Comparison of ENCODE assay signal across 1 cellular context in genomic region chr12:57580466-57580795, GRCh38.
TF ChIP-seq lines count a peak whose summit lies in the region.

No MANE protein-coding gene starts in this region.

TF ChIP-seq in HepG2, 621 proteins besides CTCF, POLR2A, EP300 and RAD21:
- 0 out of 2 replicates have a peak, but pooled peaks have one; percentile 50 for TF ChIP-seq ZSCAN21 (CRISPR knock-in tag; IDR thresholded peaks at IDR 0.05; ENCODE audit: borderline replicate concordance)
- TF ChIP-seq ZNF816 (CRISPR knock-in tag; IDR thresholded peaks at IDR 0.05; ENCODE audit: borderline replicate concordance), result no peak
- TF ChIP-seq ZNF670 (CRISPR knock-in tag; IDR thresholded peaks at IDR 0.05; ENCODE audit: borderline replicate concordance), result 0 out of 2 replicates have a peak, but pooled peaks have one; percentile 1
- no peak for TF ChIP-seq RFXAP (CRISPR knock-in tag; IDR thresholded peaks at IDR 0.05; ENCODE audit: borderline replicate concordance)
- 0 out of 2 replicates have a peak, but pooled peaks have one; percentile 16 for TF ChIP-seq NRL (CRISPR knock-in tag; IDR thresholded peaks at IDR 0.05; ENCODE audit: borderline replicate concordance)
- TF ChIP-seq SIX4 (CRISPR knock-in tag; IDR thresholded peaks at IDR 0.05), result no peak
- TF ChIP-seq NCOA1 (CRISPR knock-in tag; IDR thresholded peaks at IDR 0.05), result no peak
- 0 out of 2 replicates have a peak, but pooled peaks have one; percentile 24 for TF ChIP-seq ZNF331 (CRISPR knock-in tag; IDR thresholded peaks at IDR 0.05)
- TF ChIP-seq GABPA (IDR thresholded peaks at IDR 0.05; ENCODE audit: low read depth, low read length), result no peak
- no peak for TF ChIP-seq GABPA (CRISPR knock-in tag; IDR thresholded peaks at IDR 0.05; ENCODE audit: low read depth)
- TF ChIP-seq ZNF501 (CRISPR knock-in tag; IDR thresholded peaks at IDR 0.05), result peak; percentile 57; the same call in 1 of the 2 replicates
- TF ChIP-seq ZC3H4 (CRISPR knock-in tag; IDR thresholded peaks at IDR 0.05; ENCODE audit: borderline replicate concordance), result peak; percentile 23; the same call in 1 of the 2 replicates
- TF ChIP-seq HNRNPL (IDR thresholded peaks at IDR 0.05; ENCODE audit: low read depth, low read length), result 0 out of 2 replicates have a peak, but pooled peaks have one; percentile 45
- TF ChIP-seq FOSL1 (CRISPR knock-in tag; IDR thresholded peaks at IDR 0.05; ENCODE audit: borderline replicate concordance), result no peak
- no peak for TF ChIP-seq LRRFIP1 (CRISPR knock-in tag; conservative IDR thresholded peaks at IDR 0.05)
- TF ChIP-seq ZNF34 (CRISPR knock-in tag; IDR thresholded peaks at IDR 0.05; ENCODE audit: borderline replicate concordance), result peak; percentile 47; the same call in 1 of the 2 replicates
- peak; percentile 30; the same call in 1 of the 2 replicates for TF ChIP-seq MAX (IDR thresholded peaks at IDR 0.05)
- TF ChIP-seq ZIK1 (CRISPR knock-in tag; IDR thresholded peaks at IDR 0.05; ENCODE audit: borderline replicate concordance, low read depth), result 0 out of 2 replicates have a peak, but pooled peaks have one; percentile 25
- peak; percentile 39; the same call in 1 of the 2 replicates for TF ChIP-seq TERF1 (CRISPR knock-in tag; IDR thresholded peaks at IDR 0.05)
- 0 out of 2 replicates have a peak, but pooled peaks have one; percentile 48 for TF ChIP-seq ZFP36L1 (CRISPR knock-in tag; IDR thresholded peaks at IDR 0.05)
- TF ChIP-seq ZNF883 (CRISPR knock-in tag; IDR thresholded peaks at IDR 0.05; ENCODE audit: not compliant biosample characterization), result peak; percentile 21
- peak; percentile 42 for TF ChIP-seq KDM2A (CRISPR knock-in tag; IDR thresholded peaks at IDR 0.05; ENCODE audit: borderline replicate concordance, low read depth)
- TF ChIP-seq IRF9 (CRISPR knock-in tag; IDR thresholded peaks at IDR 0.05; ENCODE audit: borderline replicate concordance), result no peak
- TF ChIP-seq KDM5B (CRISPR knock-in tag; IDR thresholded peaks at IDR 0.05; ENCODE audit: borderline replicate concordance), result peak; percentile 46; the same call in 1 of the 2 replicates
- no peak for TF ChIP-seq SP1 (IDR thresholded peaks at IDR 0.05)
- peak; percentile 10; the same call in 1 of the 2 replicates for TF ChIP-seq SP1 (CRISPR knock-in tag; IDR thresholded peaks at IDR 0.05)
- TF ChIP-seq ZFX (CRISPR knock-in tag; IDR thresholded peaks at IDR 0.05; ENCODE audit: low read depth), result peak; percentile 9; the same call in 1 of the 2 replicates
- peak; percentile 88 for TF ChIP-seq ZNF687 (CRISPR knock-in tag; IDR thresholded peaks at IDR 0.05)
- TF ChIP-seq SALL1 (CRISPR knock-in tag; IDR thresholded peaks at IDR 0.05), result peak; percentile 33
- TF ChIP-seq NFKB2 (CRISPR knock-in tag; IDR thresholded peaks at IDR 0.05; ENCODE audit: borderline replicate concordance), result 0 out of 2 replicates have a peak, but pooled peaks have one; percentile 20
- no peak for TF ChIP-seq MEF2D (CRISPR knock-in tag; IDR thresholded peaks at IDR 0.05)
- 0 out of 2 replicates have a peak, but pooled peaks have one; percentile 7 for TF ChIP-seq TAF1 (CRISPR knock-in tag; IDR thresholded peaks at IDR 0.05)
- no peak for TF ChIP-seq ZNF776 (CRISPR knock-in tag; IDR thresholded peaks at IDR 0.05)
- 0 out of 2 replicates have a peak, but pooled peaks have one; percentile 16 for TF ChIP-seq ZBTB38 (CRISPR knock-in tag; IDR thresholded peaks at IDR 0.05)
- TF ChIP-seq DNMT3B (CRISPR knock-in tag; conservative IDR thresholded peaks at IDR 0.05), result 0 out of 2 replicates have a peak, but pooled peaks have one; percentile 14
